In the genomic region with DNA sequence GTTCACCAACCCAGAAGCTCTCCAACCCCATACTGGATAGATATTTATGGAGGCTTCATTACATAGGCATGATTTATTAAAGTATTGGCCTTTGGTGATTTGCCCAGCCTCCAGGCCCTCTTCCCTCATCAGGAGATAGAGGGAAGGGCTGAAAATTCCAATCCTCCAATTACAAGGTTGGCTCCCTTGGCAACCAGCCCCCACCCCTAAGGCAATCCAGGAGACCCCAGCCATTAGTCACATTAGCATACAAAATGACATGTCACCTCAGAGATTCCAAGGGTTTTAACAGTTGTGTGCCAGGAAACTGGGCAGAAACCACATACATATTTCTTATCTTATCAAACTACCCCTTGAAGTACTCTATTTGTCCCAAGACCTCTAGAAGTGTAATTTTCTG, we compare ENCODE assay signal across 24 cellular contexts.
"Had no signal": no experiment of that assay in that cellular context is flagged by ENCODE, and none has a peak within 500 bp of the region (broad histone marks: within the 10 kb centered on the region; RNA-seq: fewer than 3 reads in every experiment).

No MANE protein-coding gene starts in this region.

- ATAC-seq: esophagus mucosa; gastrocnemius medialis; left lung; naive thymus-derived CD8-positive, alpha-beta T cell; right cardiac atrium; stimulated activated effector memory CD8-positive, alpha-beta T cell treated with anti-CD3 and anti-CD28 coated beads, Interleukin-12 subunit alpha, Interleukin-12 subunit beta, amount 100 ng/mL, for 72 hours had no signal

- H3K27ac ChIP-seq: dorsolateral prefrontal cortex, epithelial cell of prostate, gastrocnemius medialis, left lung, prostate gland, sigmoid colon, stomach, thyroid gland had no signal

- FAIRE-seq: colon, kidney had no signal

- H3K9me3 ChIP-seq: gastrocnemius medialis, left lung, prostate gland, stomach, thyroid gland had no signal

- H3K4me1 ChIP-seq: gastrocnemius medialis, left lung, prostate gland, sigmoid colon, stomach, thyroid gland had no signal

- H3K27me3 ChIP-seq: dorsolateral prefrontal cortex, gastrocnemius medialis, left lung, sigmoid colon, stomach, thyroid gland had no signal

- H3K36me3 ChIP-seq: gastrocnemius medialis, left lung, prostate gland, sigmoid colon, stomach, thyroid gland had no signal

- H3K4me3 ChIP-seq: dorsolateral prefrontal cortex, gastrocnemius medialis, left lung, prostate gland, sigmoid colon, stomach, thyroid gland had no signal

- DNase-seq: dorsolateral prefrontal cortex; effector CD4-positive, alpha-beta T cell; foreskin fibroblast; gastrocnemius medialis; head of caudate nucleus; kidney; left lung; mesenchymal stem cell; midbrain; naive thymus-derived CD8-positive, alpha-beta T cell; nephron progenitor cell; nucleus accumbens; right cardiac atrium; sigmoid colon; stimulated activated CD4-positive, alpha-beta T cell treated with anti-CD3 and anti-CD28 coated beads, Interleukin-2, amount 100 ng/mL, for 24 hours; stimulated activated CD4-positive, alpha-beta T cell treated with anti-CD3 and anti-CD28 coated beads, Interleukin-4, amount 100 ng/mL, for 24 hours; stimulated activated naive CD4-positive, alpha-beta T cell treated with Interleukin-2 at 50 U/mL for 16 hours; stomach; thyroid gland had no signal
